Comparison of ENCODE assay signal across 1 cellular context in the genomic region with DNA sequence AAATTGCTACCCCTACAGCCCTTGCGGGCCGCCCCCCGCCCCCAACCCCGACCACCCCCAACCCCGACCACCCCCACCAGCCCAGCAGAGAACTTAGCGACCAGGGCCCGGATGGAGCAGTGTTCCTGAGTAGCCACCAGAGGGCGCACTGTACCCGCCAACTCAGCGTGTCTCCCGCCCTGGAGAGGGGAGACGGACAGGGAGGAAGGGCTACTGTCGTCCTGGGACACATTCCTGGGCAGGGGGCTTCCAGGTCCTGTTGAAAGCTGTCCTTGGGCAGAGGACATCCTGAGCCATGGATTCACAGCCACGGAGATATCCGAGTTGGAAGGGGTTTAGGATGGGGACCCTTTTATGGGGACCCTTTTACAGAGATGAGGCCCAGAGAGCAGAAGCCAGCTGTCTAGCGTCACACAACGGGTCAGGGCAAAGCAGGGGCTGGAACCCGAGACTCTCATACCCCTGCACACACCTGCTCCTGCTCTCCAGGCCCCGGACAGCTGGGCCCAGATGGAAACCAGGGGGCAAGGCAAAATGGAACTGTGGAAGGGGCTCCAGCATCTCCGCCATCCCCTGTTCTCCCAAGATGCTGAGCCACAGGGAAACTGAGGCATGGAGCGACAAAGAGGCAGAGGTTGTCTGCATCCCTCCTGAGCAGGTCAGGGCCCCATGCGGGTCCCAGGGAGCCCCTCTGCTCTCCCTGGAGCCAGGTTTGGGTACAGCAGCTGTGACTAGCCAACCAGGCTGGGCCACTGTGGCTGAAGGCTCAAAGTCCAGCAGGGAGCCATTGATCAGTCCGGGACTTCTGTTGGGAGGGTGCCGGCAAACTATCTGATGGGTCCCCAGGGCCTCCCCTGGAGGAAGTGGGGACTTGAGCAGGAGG.
TF ChIP-seq lines count a peak whose summit lies in the region.

No MANE protein-coding gene starts in this region.

TF ChIP-seq in GM23338, 12 proteins besides CTCF, POLR2A, EP300 and RAD21:
- TF ChIP-seq, protein P1, sequence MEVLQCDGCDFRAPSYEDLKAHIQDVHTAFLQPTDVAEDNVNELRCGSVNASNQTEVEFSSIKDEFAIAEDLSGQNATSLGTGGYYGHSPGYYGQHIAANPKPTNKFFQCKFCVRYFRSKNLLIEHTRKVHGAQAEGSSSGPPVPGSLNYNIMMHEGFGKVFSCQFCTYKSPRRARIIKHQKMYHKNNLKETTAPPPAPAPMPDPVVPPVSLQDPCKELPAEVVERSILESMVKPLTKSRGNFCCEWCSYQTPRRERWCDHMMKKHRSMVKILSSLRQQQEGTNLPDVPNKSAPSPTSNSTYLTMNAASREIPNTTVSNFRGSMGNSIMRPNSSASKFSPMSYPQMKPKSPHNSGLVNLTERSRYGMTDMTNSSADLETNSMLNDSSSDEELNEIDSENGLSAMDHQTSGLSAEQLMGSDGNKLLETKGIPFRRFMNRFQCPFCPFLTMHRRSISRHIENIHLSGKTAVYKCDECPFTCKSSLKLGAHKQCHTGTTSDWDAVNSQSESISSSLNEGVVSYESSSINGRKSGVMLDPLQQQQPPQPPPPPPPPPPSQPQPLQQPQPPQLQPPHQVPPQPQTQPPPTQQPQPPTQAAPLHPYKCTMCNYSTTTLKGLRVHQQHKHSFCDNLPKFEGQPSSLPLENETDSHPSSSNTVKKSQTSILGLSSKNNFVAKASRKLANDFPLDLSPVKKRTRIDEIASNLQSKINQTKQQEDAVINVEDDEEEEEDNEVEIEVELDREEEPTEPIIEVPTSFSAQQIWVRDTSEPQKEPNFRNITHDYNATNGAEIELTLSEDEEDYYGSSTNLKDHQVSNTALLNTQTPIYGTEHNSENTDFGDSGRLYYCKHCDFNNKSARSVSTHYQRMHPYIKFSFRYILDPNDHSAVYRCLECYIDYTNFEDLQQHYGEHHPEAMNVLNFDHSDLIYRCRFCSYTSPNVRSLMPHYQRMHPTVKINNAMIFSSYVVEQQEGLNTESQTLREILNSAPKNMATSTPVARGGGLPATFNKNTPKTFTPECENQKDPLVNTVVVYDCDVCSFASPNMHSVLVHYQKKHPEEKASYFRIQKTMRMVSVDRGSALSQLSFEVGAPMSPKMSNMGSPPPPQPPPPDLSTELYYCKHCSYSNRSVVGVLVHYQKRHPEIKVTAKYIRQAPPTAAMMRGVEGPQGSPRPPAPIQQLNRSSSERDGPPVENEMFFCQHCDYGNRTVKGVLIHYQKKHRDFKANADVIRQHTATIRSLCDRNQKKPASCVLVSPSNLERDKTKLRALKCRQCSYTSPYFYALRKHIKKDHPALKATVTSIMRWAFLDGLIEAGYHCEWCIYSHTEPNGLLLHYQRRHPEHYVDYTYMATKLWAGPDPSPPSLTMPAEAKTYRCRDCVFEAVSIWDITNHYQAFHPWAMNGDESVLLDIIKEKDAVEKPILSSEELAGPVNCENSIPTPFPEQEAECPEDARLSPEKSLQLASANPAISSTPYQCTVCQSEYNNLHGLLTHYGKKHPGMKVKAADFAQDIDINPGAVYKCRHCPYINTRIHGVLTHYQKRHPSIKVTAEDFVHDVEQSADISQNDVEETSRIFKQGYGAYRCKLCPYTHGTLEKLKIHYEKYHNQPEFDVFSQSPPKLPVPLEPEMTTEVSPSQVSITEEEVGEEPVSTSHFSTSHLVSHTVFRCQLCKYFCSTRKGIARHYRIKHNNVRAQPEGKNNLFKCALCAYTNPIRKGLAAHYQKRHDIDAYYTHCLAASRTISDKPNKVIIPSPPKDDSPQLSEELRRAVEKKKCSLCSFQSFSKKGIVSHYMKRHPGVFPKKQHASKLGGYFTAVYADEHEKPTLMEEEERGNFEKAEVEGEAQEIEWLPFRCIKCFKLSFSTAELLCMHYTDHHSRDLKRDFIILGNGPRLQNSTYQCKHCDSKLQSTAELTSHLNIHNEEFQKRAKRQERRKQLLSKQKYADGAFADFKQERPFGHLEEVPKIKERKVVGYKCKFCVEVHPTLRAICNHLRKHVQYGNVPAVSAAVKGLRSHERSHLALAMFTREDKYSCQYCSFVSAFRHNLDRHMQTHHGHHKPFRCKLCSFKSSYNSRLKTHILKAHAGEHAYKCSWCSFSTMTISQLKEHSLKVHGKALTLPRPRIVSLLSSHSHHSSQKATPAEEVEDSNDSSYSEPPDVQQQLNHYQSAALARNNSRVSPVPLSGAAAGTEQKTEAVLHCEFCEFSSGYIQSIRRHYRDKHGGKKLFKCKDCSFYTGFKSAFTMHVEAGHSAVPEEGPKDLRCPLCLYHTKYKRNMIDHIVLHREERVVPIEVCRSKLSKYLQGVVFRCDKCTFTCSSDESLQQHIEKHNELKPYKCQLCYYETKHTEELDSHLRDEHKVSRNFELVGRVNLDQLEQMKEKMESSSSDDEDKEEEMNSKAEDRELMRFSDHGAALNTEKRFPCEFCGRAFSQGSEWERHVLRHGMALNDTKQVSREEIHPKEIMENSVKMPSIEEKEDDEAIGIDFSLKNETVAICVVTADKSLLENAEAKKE (CRISPR knock-in tag; IDR thresholded peaks at IDR 0.05): no peak
- TF ChIP-seq ZNF114 (CRISPR knock-in tag; IDR thresholded peaks at IDR 0.05) (no peak), CREB1 (CRISPR knock-in tag; IDR thresholded peaks at IDR 0.05; ENCODE audit: low read depth) (no peak), EZH2 (IDR thresholded peaks at IDR 0.05; ENCODE audit: low read depth, unreplicated experiment) (no peak), JUNB (IDR thresholded peaks at IDR 0.05; ENCODE audit: unreplicated experiment) (no peak), EZH2phosphoT487 (IDR thresholded peaks at IDR 0.05; ENCODE audit: unreplicated experiment) (no peak), POLR2AphosphoS5 (IDR thresholded peaks at IDR 0.05; ENCODE audit: low read depth) (no peak), NANOG (IDR thresholded peaks at IDR 0.05; ENCODE audit: borderline replicate concordance) (no peak), ZNF331 (CRISPR knock-in tag; IDR thresholded peaks at IDR 0.05; ENCODE audit: low read depth) (no peak), STAT1 (IDR thresholded peaks at IDR 0.05; ENCODE audit: unreplicated experiment) (no peak)
- TF ChIP-seq, protein P2, sequence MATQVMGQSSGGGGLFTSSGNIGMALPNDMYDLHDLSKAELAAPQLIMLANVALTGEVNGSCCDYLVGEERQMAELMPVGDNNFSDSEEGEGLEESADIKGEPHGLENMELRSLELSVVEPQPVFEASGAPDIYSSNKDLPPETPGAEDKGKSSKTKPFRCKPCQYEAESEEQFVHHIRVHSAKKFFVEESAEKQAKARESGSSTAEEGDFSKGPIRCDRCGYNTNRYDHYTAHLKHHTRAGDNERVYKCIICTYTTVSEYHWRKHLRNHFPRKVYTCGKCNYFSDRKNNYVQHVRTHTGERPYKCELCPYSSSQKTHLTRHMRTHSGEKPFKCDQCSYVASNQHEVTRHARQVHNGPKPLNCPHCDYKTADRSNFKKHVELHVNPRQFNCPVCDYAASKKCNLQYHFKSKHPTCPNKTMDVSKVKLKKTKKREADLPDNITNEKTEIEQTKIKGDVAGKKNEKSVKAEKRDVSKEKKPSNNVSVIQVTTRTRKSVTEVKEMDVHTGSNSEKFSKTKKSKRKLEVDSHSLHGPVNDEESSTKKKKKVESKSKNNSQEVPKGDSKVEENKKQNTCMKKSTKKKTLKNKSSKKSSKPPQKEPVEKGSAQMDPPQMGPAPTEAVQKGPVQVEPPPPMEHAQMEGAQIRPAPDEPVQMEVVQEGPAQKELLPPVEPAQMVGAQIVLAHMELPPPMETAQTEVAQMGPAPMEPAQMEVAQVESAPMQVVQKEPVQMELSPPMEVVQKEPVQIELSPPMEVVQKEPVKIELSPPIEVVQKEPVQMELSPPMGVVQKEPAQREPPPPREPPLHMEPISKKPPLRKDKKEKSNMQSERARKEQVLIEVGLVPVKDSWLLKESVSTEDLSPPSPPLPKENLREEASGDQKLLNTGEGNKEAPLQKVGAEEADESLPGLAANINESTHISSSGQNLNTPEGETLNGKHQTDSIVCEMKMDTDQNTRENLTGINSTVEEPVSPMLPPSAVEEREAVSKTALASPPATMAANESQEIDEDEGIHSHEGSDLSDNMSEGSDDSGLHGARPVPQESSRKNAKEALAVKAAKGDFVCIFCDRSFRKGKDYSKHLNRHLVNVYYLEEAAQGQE (IDR thresholded peaks at IDR 0.05; ENCODE audit: unreplicated experiment): no peak
- TF ChIP-seq, protein P3, sequence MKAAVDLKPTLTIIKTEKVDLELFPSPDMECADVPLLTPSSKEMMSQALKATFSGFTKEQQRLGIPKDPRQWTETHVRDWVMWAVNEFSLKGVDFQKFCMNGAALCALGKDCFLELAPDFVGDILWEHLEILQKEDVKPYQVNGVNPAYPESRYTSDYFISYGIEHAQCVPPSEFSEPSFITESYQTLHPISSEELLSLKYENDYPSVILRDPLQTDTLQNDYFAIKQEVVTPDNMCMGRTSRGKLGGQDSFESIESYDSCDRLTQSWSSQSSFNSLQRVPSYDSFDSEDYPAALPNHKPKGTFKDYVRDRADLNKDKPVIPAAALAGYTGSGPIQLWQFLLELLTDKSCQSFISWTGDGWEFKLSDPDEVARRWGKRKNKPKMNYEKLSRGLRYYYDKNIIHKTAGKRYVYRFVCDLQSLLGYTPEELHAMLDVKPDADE (IDR thresholded peaks at IDR 0.05): no peak
